In the genomic region with DNA sequence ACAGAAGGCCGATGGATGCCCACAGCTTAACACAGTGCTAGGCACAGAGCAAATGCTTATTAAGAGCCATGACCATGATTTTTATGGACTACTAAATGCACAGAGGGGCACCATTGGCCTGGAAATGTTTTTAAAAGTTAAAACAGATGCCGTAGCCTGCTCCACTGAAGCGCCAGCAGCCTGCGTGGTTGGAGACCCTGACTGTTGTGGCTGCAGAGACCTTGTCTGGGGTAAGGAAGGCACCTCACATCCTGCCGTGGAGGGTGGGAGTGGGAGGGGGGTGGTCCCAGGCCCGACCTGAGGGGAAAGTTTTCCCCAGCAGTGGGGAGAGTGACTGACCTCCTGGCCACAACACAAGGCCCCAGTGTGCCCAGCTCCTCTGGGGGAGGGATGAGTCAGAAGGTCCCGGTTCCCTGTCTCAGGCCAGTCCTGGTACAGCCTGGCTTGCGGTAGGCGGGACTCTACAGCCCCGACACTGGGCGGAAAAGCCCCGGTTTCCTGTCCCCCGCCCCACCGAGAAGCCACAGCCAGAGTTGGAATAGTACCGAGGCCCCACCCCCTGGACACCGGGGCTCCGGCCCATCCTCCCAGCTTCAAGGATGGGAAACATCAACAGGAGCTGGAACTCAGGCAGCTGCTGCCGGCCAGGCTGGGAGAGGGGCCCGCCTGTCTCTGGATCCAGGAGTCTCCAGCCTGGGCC, we compare ENCODE assay signal across 8 cellular contexts. TPM values are rescaled to one million over a fixed set of nuclear protein-coding genes. Genes with fewer than 3 reads are reported as not detected.
DNase-seq lines count a peak whose midpoint lies in the region; ATAC-seq and TF ChIP-seq lines count a peak whose summit lies in the region.

No MANE protein-coding gene starts in this region.

- H3K4me1 Mint-ChIP-seq in MCF 10A (ENCODE audit: insufficient read depth, unreplicated experiment), result no peaks in the 10 kb centered on the region

- no peaks in the 10 kb centered on the region for H3K79me2 ChIP-seq in PC-9 (ENCODE audit: low read depth)

- H3K36me3 Mint-ChIP-seq in MCF 10A (ENCODE audit: insufficient read depth, unreplicated experiment), result no peaks in the 10 kb centered on the region

- intact Hi-C loops in MCF 10A (cut with micrococcal nuclease), result no loop called here
- intact Hi-C loops in left colon (cut with DNase I, micrococcal nuclease), result loop anchor here (10.0 kb wide), 1 partner anchor 284 kb away; no protein-coding TSS in a partner anchor
- intact Hi-C loops in PC-9 (cut with micrococcal nuclease; ENCODE audit: unreplicated experiment), result no loop called here

- H2AFZ ChIP-seq in PC-9, result no peak overlapping the region

- no peak for TF ChIP-seq POLR2A in erythroblast (IDR thresholded peaks at IDR 0.05; ENCODE audit: low read length)

- no peak overlapping the region for H3K4me3 ChIP-seq in PC-9

- peaks cover 97% of the 10 kb centered on the region for H3K27me3 ChIP-seq in PC-9 (ENCODE audit: insufficient read depth, low read depth)

- peak; percentile 50 for ATAC-seq in HG03442 (IDR thresholded peaks at IDR 0.05; ENCODE audit: unreplicated experiment)
- ATAC-seq in left colon, result no peak

- no peaks in the 10 kb centered on the region for H3K9me3 Mint-ChIP-seq in MCF 10A (ENCODE audit: unreplicated experiment)

- no peak for TF ChIP-seq CTCF in MCF 10A (IDR thresholded peaks at IDR 0.05; ENCODE audit: unreplicated experiment)
- no peak for TF ChIP-seq CTCF in PC-9 (conservative IDR thresholded peaks at IDR 0.05)

- H3K9me2 ChIP-seq in PC-9 (ENCODE audit: insufficient read depth), result no peaks in the 10 kb centered on the region

- H3K4me1 ChIP-seq in PC-9 (replicated peaks; ENCODE audit: insufficient read depth), result no peaks in the 10 kb centered on the region

- H4K20me1 ChIP-seq in PC-9 (ENCODE audit: insufficient read depth), result peaks cover 3% of the 10 kb centered on the region; the same call in 1 of the 2 replicates

- DNase-seq in MCF 10A (ENCODE audit: unreplicated experiment), result peak; percentile 27
- DNase-seq in left colon, result peak; percentile 31 to 40
- peak; percentile 68 for DNase-seq in superior temporal gyrus (ENCODE audit: extremely low spot score)
- no peak for DNase-seq in PC-9
- no peak for DNase-seq in NCI-H774 (lab: John Stamatoyannopoulos, UW)
- DNase-seq in stimulated activated naive CD4-positive, alpha-beta T cell treated with Interleukin-2 at 50 U/mL for 16 hours (lab: John Stamatoyannopoulos, UW), result no peak
- no peak for DNase-seq in erythroblast (lab: John Stamatoyannopoulos, UW)

- no TSS peak for BruUV-seq in MCF 10A (replicated peaks; lab: Mats Ljungman, UMichigan)
- no TSS peak for BruUV-seq in PC-9 (replicated peaks; lab: Mats Ljungman, UMichigan)

- no peak overlapping the region for H3K27ac ChIP-seq in PC-9

- POLR2A ChIA-PET in MCF 10A (lab: Yijun Ruan, JAX) (interaction anchor here (0.5 kb wide), 1 partner anchor 1388 kb away, joined by 5 read pairs; no protein-coding TSS in a partner anchor), PC-9 (lab: Charles Lee; ENCODE audit: unreplicated experiment) (no interaction called here)

- H3K4me2 ChIP-seq in PC-9, result no peak overlapping the region

- H3F3A ChIP-seq in PC-9 (ENCODE audit: insufficient read depth, low read depth), result no peaks in the 10 kb centered on the region

- CTCF ChIA-PET in MCF 10A (lab: Yijun Ruan, JAX) (interaction anchor here (0.6 to 7.6 kb wide), 11 partner anchors 11 to 468 kb away, joined by 3 to 62 read pairs (median 4); no protein-coding TSS in a partner anchor), PC-9 (lab: Charles Lee) (no interaction called here)

- no peaks in the 10 kb centered on the region for H3K9me3 ChIP-seq in PC-9 (ENCODE audit: insufficient read depth, low read depth)

- peaks cover 26% of the 10 kb centered on the region for H3K27me3 Mint-ChIP-seq in MCF 10A (ENCODE audit: insufficient read depth, unreplicated experiment)

- H3K4me3 Mint-ChIP-seq in MCF 10A (ENCODE audit: unreplicated experiment), result no peak overlapping the region

- H3K27ac Mint-ChIP-seq in MCF 10A (ENCODE audit: low read depth, unreplicated experiment), result no peak overlapping the region

- H3K36me3 ChIP-seq in PC-9 (ENCODE audit: low read depth), result no peaks in the 10 kb centered on the region

RNA-seq across cellular contexts. Expression of a gene that starts 7.0 kb away (rescaled TPM):
- total RNA-seq in MCF 10A (2022) (not detected in 2 replicates), left colon (1 to 10 TPM in 1 of 2 donors, under 1 TPM in 1; 0.40 to 1.4 TPM), PC-9 (2021) (not detected in 2 replicates)

Comparison
In these comparisons a context has a peak if more than half of its experiments do, and no peak if none do; other contexts are left out.
1. DNase-seq: peak in MCF 10A (single experiment), left colon (2 of 2) and superior temporal gyrus (single experiment); none in PC-9 (0 of 2), NCI-H774 (single experiment), stimulated activated naive CD4-positive, alpha-beta T cell treated with Interleukin-2 at 50 U/mL for 16 hours (single experiment) and erythroblast (0 of 2).
2. intact Hi-C loops: an anchor here in left colon (10.0 kb wide); none called in MCF 10A and PC-9.